Comparison of ENCODE assay signal across 17 cellular contexts in the genomic region with DNA sequence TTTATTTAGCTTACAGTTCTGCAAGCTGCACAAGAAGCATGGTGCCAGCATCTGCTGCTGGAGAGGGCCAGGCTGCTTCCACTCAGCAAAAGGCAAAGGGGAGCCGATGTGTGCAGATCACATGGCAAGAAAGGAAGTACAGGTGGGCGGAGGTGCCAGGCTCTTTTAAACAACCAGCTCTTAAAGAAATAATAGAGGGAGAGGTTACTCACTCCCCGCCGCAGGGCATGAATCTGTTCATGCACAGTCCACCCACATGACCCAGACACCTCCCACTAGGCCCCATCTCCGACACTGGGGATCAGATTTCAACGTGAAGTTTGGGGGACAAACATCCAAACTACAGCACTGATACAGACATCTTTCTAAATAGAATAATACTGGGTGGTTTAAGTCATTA.
"Had no signal": no experiment of that assay in that cellular context is flagged by ENCODE, and none has a peak within 500 bp of the region (broad histone marks: within the 10 kb centered on the region; RNA-seq: fewer than 3 reads in every experiment).

No MANE protein-coding gene starts in this region.

- H3K27ac Mint-ChIP-seq: activated CD4-positive, alpha-beta T cell treated with anti-CD3 and anti-CD28 coated beads, Interleukin-2, amount 10 ng/mL, durations not matched to agents 24 days and 14 days; activated naive CD8-positive, alpha-beta T cell; activated T-helper 1 cell treated with anti-CD3 and anti-CD28 coated beads, Interleukin-12 subunit alpha, Interleukin-12 subunit beta, Interleukin-2, Interleukin-4 antibody, amounts not matched to agents 30 ng/mL and 10 ng/mL and 1 ng/mL, durations not matched to agents 14 hours and 24 hours and 36 hours; endodermal cell; T-cell had no signal

- H3K4me3 Mint-ChIP-seq: activated CD4-positive, alpha-beta T cell treated with anti-CD3 and anti-CD28 coated beads, Interleukin-2, amount 10 ng/mL, durations not matched to agents 24 days and 14 days; activated naive CD8-positive, alpha-beta T cell; activated T-helper 1 cell treated with anti-CD3 and anti-CD28 coated beads, Interleukin-12 subunit alpha, Interleukin-12 subunit beta, Interleukin-2, Interleukin-4 antibody, amounts not matched to agents 30 ng/mL and 10 ng/mL and 1 ng/mL, durations not matched to agents 14 hours and 24 hours and 36 hours; endodermal cell; neural crest cell; T-cell had no signal

- H3K9me3 Mint-ChIP-seq: activated CD4-positive, alpha-beta T cell treated with anti-CD3 and anti-CD28 coated beads, Interleukin-2, amount 10 ng/mL, durations not matched to agents 24 days and 14 days; activated T-helper 1 cell treated with anti-CD3 and anti-CD28 coated beads, Interleukin-12 subunit alpha, Interleukin-12 subunit beta, Interleukin-2, Interleukin-4 antibody, amounts not matched to agents 30 ng/mL and 10 ng/mL and 1 ng/mL, durations not matched to agents 14 hours and 24 hours and 36 hours; endodermal cell; neural crest cell; T-cell had no signal

- DNase-seq: activated CD4-positive, alpha-beta T cell treated with anti-CD3 and anti-CD28 coated beads, Interleukin-2, amount 10 ng/mL, durations not matched to agents 24 days and 14 days; activated T-cell treated with anti-CD3 and anti-CD28 coated beads for 4 hours; endodermal cell; kidney; left lung; stomach; T-cell; T-helper 9 cell; upper lobe of left lung had no signal

- H3K4me3 ChIP-seq: cardiac muscle cell, left lung, prostate gland, right atrium auricular region, skin epidermis, stomach, upper lobe of left lung had no signal

- H3K36me3 Mint-ChIP-seq: activated naive CD8-positive, alpha-beta T cell; T-cell had no signal

- ATAC-seq: left lung, SK-N-SH treated with all-trans-retinoic acid at 6 μM for 48 hours, T-cell had no signal
